In the genomic region with DNA sequence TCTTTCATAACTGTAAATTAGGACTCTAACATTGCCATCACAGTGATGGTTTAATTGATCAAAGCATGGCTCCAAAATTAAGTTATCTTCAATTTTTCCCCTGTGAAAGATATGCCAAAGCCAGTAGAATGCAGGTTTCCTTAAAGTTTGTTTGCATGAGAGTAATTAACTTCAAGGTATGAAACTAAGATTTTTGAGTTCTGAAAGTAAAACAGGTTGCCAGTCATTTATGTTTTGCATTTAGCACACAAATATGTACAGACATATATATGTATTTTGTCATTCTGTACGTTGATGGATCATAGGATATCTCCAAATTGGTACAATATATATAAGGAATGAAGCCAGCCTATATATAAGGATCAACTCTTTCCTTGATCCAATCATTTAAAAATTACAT, we compare ENCODE assay signal across 16 cellular contexts. TPM values are rescaled to one million over a fixed set of nuclear protein-coding genes. Genes with fewer than 3 reads are reported as not detected.
A peak's percentile ranks its signal among the peaks of the same experiment; 100 is the strongest.
DNase-seq lines count a peak whose midpoint lies in the region; ATAC-seq and TF ChIP-seq lines count a peak whose summit lies in the region.
"Had no signal": no experiment of that assay in that cellular context is flagged by ENCODE, and none has a peak within 500 bp of the region (broad histone marks: within the 10 kb centered on the region; RNA-seq: fewer than 3 reads in every experiment).

No MANE protein-coding gene starts in this region.

- H3K9ac ChIP-seq in mesenchymal stem cell (ENCODE audit: low read length), result peak overlapping the region; percentile 53

- H3K4me3 ChIP-seq in mesenchymal stem cell (ENCODE audit: insufficient read depth in 1 of 2, low read depth in 1 of 2, low read length in 2 of 2) (no peak overlapping the region), GM23338 (no peak overlapping the region)
- H3K4me3 ChIP-seq: lung, skin epidermis, thoracic aorta had no signal

- H2BK12ac ChIP-seq in mesenchymal stem cell (ENCODE audit: low read length in 2 of 2), result no peak overlapping the region

- H3K4me2 ChIP-seq in mesenchymal stem cell (ENCODE audit: low read length, poor library complexity, severe bottlenecking) (no peak overlapping the region), GM23338 (no peak overlapping the region)

- H2AFZ ChIP-seq in mesenchymal stem cell (ENCODE audit: low read depth, low read length) (no peak overlapping the region), GM23338 (no peak overlapping the region)

- H4K20me1 ChIP-seq in GM23338 (replicated peaks; ENCODE audit: insufficient read depth), result no peaks in the 10 kb centered on the region

- no peak overlapping the region for H3K14ac ChIP-seq in mesenchymal stem cell (ENCODE audit: low read length in 2 of 2)

- H2BK5ac ChIP-seq in mesenchymal stem cell (ENCODE audit: low read depth, low read length, poor library complexity, severe bottlenecking), result no peak overlapping the region

- H2AK5ac ChIP-seq in mesenchymal stem cell (ENCODE audit: low read length, severe bottlenecking), result no peak overlapping the region

- no peaks in the 10 kb centered on the region for H3F3A ChIP-seq in GM23338 (replicated peaks; ENCODE audit: low read depth)

- no peaks in the 10 kb centered on the region for H3K79me2 ChIP-seq in GM23338 (replicated peaks; ENCODE audit: insufficient read depth)

- no peak overlapping the region for H4K8ac ChIP-seq in mesenchymal stem cell (ENCODE audit: low read length)

- no peaks in the 10 kb centered on the region; the same call in 1 of the 2 replicates for H3K9me2 ChIP-seq in GM23338 (ENCODE audit: insufficient read depth)

- H3K27ac ChIP-seq in mesenchymal stem cell (ENCODE audit: low read length, poor library complexity, severe bottlenecking), result no peak overlapping the region
- no peak overlapping the region for H3K27ac ChIP-seq in GM23338 (ENCODE audit: low read depth)
- H3K27ac ChIP-seq: skin epidermis, thoracic aorta had no signal

- H3K36me3 Mint-ChIP-seq in GM23338 (ENCODE audit: low read depth), result no peaks in the 10 kb centered on the region
- H3K36me3 Mint-ChIP-seq: immature natural killer cell, natural killer cell had no signal

- H3K4me3 Mint-ChIP-seq in GM23338, result no peak overlapping the region
- H3K4me3 Mint-ChIP-seq: immature natural killer cell, natural killer cell had no signal

- H3K23ac ChIP-seq in mesenchymal stem cell (ENCODE audit: low read length in 2 of 2), result no peak overlapping the region

- H3K4ac ChIP-seq in mesenchymal stem cell (ENCODE audit: low read depth in 1 of 2, low read length in 2 of 2), result no peak overlapping the region

- H3K79me1 ChIP-seq in mesenchymal stem cell (replicated peaks; ENCODE audit: low read length, poor library complexity, severe bottlenecking), result no peaks in the 10 kb centered on the region

- peak; percentile 60 for ATAC-seq in GM18907 (IDR thresholded peaks at IDR 0.05; ENCODE audit: unreplicated experiment)
- ATAC-seq in GM21447 (IDR thresholded peaks at IDR 0.05; ENCODE audit: unreplicated experiment), result peak; percentile 65
- peak; percentile 67 for ATAC-seq in HG03159 (IDR thresholded peaks at IDR 0.05; ENCODE audit: unreplicated experiment)
- no peak for ATAC-seq in GM23338

- H3K4me1 Mint-ChIP-seq in GM23338, result peaks cover 4% of the 10 kb centered on the region

- no peak for DNase-seq in mesenchymal stem cell
- DNase-seq in GM23338 (ENCODE audit: low spot score), result no peak
- DNase-seq in cerebellum (ENCODE audit: low spot score), result no peak
- no peak for DNase-seq in effector CD4-positive, alpha-beta T cell
- DNase-seq: activated CD4-positive, CD25-positive, alpha-beta regulatory T cell; BE2C; DMS 273 treated with DMSO at 0.1 percent for 48 hours; immature natural killer cell; natural killer cell; NCI-H1694 had no signal

- TF ChIP-seq CTCF in GM23338 (conservative IDR thresholded peaks at IDR 0.05; ENCODE audit: low read depth in 2 of 2), result no peak

- no peak overlapping the region for H3K18ac ChIP-seq in mesenchymal stem cell (ENCODE audit: low read depth in 1 of 2, low read length in 2 of 2)

- H3K27ac Mint-ChIP-seq in GM23338, result no peak overlapping the region
- H3K27ac Mint-ChIP-seq: immature natural killer cell, natural killer cell had no signal

- no peaks in the 10 kb centered on the region for H3K27me3 Mint-ChIP-seq in GM23338 (ENCODE audit: insufficient read depth, low read depth, poor library complexity)

- no peak overlapping the region for H4K91ac ChIP-seq in mesenchymal stem cell (ENCODE audit: low read length)

- no peaks in the 10 kb centered on the region for H3K9me3 Mint-ChIP-seq in GM23338
- H3K9me3 Mint-ChIP-seq: natural killer cell had no signal

- no peaks in the 10 kb centered on the region for H3K36me3 ChIP-seq in mesenchymal stem cell (ENCODE audit: control insufficient read depth in 1 of 2, insufficient read depth in 2 of 2, low read depth in 1 of 2, low read length in 2 of 2)
- H3K36me3 ChIP-seq in GM23338 (ENCODE audit: insufficient read depth), result no peaks in the 10 kb centered on the region
- H3K36me3 ChIP-seq: BE2C, thoracic aorta had no signal

- H3K27me3 ChIP-seq in mesenchymal stem cell (ENCODE audit: control insufficient read depth in 1 of 2, insufficient read depth in 1 of 2, low read length in 2 of 2), result no peaks in the 10 kb centered on the region
- H3K27me3 ChIP-seq in GM23338 (ENCODE audit: insufficient read depth), result no peaks in the 10 kb centered on the region
- H3K27me3 ChIP-seq: BE2C had no signal

- H3K9me3 ChIP-seq in mesenchymal stem cell (ENCODE audit: control insufficient read depth, low read length), result no peaks in the 10 kb centered on the region
- H3K9me3 ChIP-seq: BE2C, thoracic aorta had no signal

- H2BK15ac ChIP-seq in mesenchymal stem cell (ENCODE audit: low read depth, poor library complexity, severe bottlenecking), result no peak overlapping the region

- no CpG with 5 or more reads among the region's 1 CpG for WGBS in mesenchymal stem cell

- H3K4me1 ChIP-seq in mesenchymal stem cell (ENCODE audit: control insufficient read depth, insufficient read depth, low read depth, low read length) (no peaks in the 10 kb centered on the region), GM23338 (ENCODE audit: insufficient read depth) (peaks cover 5% of the 10 kb centered on the region; the same call in 1 of the 2 replicates)
- H3K4me1 ChIP-seq: BE2C had no signal

- H2BK120ac ChIP-seq in mesenchymal stem cell (ENCODE audit: low read depth, low read length), result no peak overlapping the region

TF ChIP-seq in GM23338, 12 proteins besides CTCF, POLR2A, EP300 and RAD21 (continues in another document):
- TF ChIP-seq, protein P1, sequence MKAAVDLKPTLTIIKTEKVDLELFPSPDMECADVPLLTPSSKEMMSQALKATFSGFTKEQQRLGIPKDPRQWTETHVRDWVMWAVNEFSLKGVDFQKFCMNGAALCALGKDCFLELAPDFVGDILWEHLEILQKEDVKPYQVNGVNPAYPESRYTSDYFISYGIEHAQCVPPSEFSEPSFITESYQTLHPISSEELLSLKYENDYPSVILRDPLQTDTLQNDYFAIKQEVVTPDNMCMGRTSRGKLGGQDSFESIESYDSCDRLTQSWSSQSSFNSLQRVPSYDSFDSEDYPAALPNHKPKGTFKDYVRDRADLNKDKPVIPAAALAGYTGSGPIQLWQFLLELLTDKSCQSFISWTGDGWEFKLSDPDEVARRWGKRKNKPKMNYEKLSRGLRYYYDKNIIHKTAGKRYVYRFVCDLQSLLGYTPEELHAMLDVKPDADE (IDR thresholded peaks at IDR 0.05), result no peak
- TF ChIP-seq CREB1 (CRISPR knock-in tag; IDR thresholded peaks at IDR 0.05; ENCODE audit: low read depth) (no peak), EZH2 (IDR thresholded peaks at IDR 0.05; ENCODE audit: low read depth, unreplicated experiment) (no peak)
- TF ChIP-seq, protein P2, sequence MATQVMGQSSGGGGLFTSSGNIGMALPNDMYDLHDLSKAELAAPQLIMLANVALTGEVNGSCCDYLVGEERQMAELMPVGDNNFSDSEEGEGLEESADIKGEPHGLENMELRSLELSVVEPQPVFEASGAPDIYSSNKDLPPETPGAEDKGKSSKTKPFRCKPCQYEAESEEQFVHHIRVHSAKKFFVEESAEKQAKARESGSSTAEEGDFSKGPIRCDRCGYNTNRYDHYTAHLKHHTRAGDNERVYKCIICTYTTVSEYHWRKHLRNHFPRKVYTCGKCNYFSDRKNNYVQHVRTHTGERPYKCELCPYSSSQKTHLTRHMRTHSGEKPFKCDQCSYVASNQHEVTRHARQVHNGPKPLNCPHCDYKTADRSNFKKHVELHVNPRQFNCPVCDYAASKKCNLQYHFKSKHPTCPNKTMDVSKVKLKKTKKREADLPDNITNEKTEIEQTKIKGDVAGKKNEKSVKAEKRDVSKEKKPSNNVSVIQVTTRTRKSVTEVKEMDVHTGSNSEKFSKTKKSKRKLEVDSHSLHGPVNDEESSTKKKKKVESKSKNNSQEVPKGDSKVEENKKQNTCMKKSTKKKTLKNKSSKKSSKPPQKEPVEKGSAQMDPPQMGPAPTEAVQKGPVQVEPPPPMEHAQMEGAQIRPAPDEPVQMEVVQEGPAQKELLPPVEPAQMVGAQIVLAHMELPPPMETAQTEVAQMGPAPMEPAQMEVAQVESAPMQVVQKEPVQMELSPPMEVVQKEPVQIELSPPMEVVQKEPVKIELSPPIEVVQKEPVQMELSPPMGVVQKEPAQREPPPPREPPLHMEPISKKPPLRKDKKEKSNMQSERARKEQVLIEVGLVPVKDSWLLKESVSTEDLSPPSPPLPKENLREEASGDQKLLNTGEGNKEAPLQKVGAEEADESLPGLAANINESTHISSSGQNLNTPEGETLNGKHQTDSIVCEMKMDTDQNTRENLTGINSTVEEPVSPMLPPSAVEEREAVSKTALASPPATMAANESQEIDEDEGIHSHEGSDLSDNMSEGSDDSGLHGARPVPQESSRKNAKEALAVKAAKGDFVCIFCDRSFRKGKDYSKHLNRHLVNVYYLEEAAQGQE (IDR thresholded peaks at IDR 0.05; ENCODE audit: unreplicated experiment), result no peak

RNA-seq across cellular contexts. Expression of a gene that starts 23.6 kb away (rescaled TPM):
- 23.3 TPM for polyA plus RNA-seq in mesenchymal stem cell (2013, experiment 1 of 2)
- polyA plus RNA-seq in mesenchymal stem cell (2013, experiment 2 of 2), result 25.7 TPM
- 28.7 and 32.8 TPM in 2 replicates for total RNA-seq in GM23338 (2014; rRNA removed; shearing (Covaris generic))
- 25.2 and 28.3 TPM in 2 replicates for polyA plus RNA-seq in GM23338 (2016; fragmentation: Nextera tagmentation; extraction: Ambion mirVana)
- total RNA-seq in cerebellum, result 28.9 TPM

RNA-seq across cellular contexts. Expression of a gene that starts 51.3 kb away (rescaled TPM):
- 19.8 TPM for polyA plus RNA-seq in mesenchymal stem cell (2013, experiment 1 of 2)
- polyA plus RNA-seq in mesenchymal stem cell (2013, experiment 2 of 2), result 20.5 TPM
- total RNA-seq in GM23338 (2014; rRNA removed; shearing (Covaris generic)), result 61.4 and 69.3 TPM in 2 replicates
- polyA plus RNA-seq in GM23338 (2016; fragmentation: Nextera tagmentation; extraction: Ambion mirVana), result 36.3 and 46.0 TPM in 2 replicates
- total RNA-seq in cerebellum, result 71.5 TPM
